ENCODE assay signal across 14 cellular contexts in genomic region chr16:22186517-22186916, GRCh38. TPM values are rescaled to one million over a fixed set of nuclear protein-coding genes. Genes with fewer than 3 reads are reported as not detected.
A peak's percentile ranks its signal among the peaks of the same experiment; 100 is the strongest.
DNase-seq lines count a peak whose midpoint lies in the region; ATAC-seq and TF ChIP-seq lines count a peak whose summit lies in the region.
"Had no signal": no experiment of that assay in that cellular context is flagged by ENCODE, and none has a peak within 500 bp of the region (broad histone marks: within the 10 kb centered on the region; RNA-seq: fewer than 3 reads in every experiment).

No MANE protein-coding gene starts in this region.

- CTCF ChIA-PET in Panc1 (lab: Charles Lee), result interaction anchor here (0.6 to 1.2 kb wide), 2 partner anchors 178 to 185 kb away, joined by 3 read pairs; no protein-coding TSS in a partner anchor

- in situ Hi-C loops in Panc1 (cut with HindIII; ENCODE audit: low pct_unique_long_range_greater_than_20kb, low sequenced_read_pairs), result loop anchor here (25.0 kb wide), 1 partner anchor 99 kb away; the partner anchor contains the start of gene VWA3A
- in situ Hi-C loops in GM13976 (cut with MboI; ENCODE audit: low sequenced_read_pairs, unreplicated experiment), result loop anchor here (10.0 to 25.0 kb wide), 2 partner anchors 82 to 374 kb away; no protein-coding TSS in a partner anchor

- DNase-seq in AG09309 (ENCODE audit: low read depth) (no peak), GM12865 (ENCODE audit: low read depth) (no peak), Panc1 (ENCODE audit: low read depth, low spot score) (no peak), foreskin fibroblast (no peak), GM13976 (ENCODE audit: low spot score) (no peak), heart right ventricle (no peak)
- DNase-seq in effector memory CD4-positive, alpha-beta T cell, result no peak
- DNase-seq: SHP77, spleen had no signal

- no TSS peak for BruUV-seq in Panc1 (replicated peaks; lab: Mats Ljungman, UMichigan)

- TF ChIP-seq CTCF in AG09309 (IDR thresholded peaks at IDR 0.05; ENCODE audit: control insufficient read depth, insufficient read depth, low read depth, low read length, missing control alignments), result peak; percentile 15
- TF ChIP-seq CTCF in GM12865 (IDR thresholded peaks at IDR 0.05; ENCODE audit: insufficient read depth, low read depth, low read length, missing control alignments), result peak; percentile 19
- peak; percentile 73 for TF ChIP-seq CTCF in Panc1 (IDR thresholded peaks at IDR 0.05)
- peak; percentile 8 for TF ChIP-seq CTCF in foreskin fibroblast (IDR thresholded peaks at IDR 0.05; ENCODE audit: low read depth, low read length)
- no peak for TF ChIP-seq CTCF in GM13976 (IDR thresholded peaks at IDR 0.05; ENCODE audit: borderline replicate concordance, control extremely low read depth, extremely low read depth, insufficient read depth, missing control alignments)
- TF ChIP-seq CTCF in heart right ventricle (IDR thresholded peaks at IDR 0.05), result no peak

- ATAC-seq in Panc1 (no peak), heart right ventricle (no peak), GM19328 (IDR thresholded peaks at IDR 0.05; ENCODE audit: unreplicated experiment) (no peak)
- ATAC-seq: activated CD4-positive, CD25-positive, alpha-beta regulatory T cell treated with anti-CD3 and anti-CD28 coated beads, Interleukin-2, amount 50 U/mL, for 24 hours; natural killer cell treated with Interleukin-12 subunit alpha and Interleukin-12 subunit beta and Interleukin-15 and Interleukin-18, amount 100 ng/mL, for 72 hours had no signal

- 79 to 82% methylated on average over 3 of the region's 3 CpGs for WGBS in heart right ventricle, 2 donors

- H3K27ac ChIP-seq in Panc1 (ENCODE audit: low read length), result no peak overlapping the region
- no peak overlapping the region for H3K27ac ChIP-seq in heart right ventricle
- no peak overlapping the region for H3K27ac ChIP-seq in effector memory CD4-positive, alpha-beta T cell (ENCODE audit: insufficient read depth, low read length, poor library complexity, severe bottlenecking)

- H3K9me3 ChIP-seq in Panc1 (ENCODE audit: control insufficient read depth, insufficient read depth, low read depth, low read length) (no peaks in the 10 kb centered on the region), heart right ventricle (no peaks in the 10 kb centered on the region)
- no peaks in the 10 kb centered on the region for H3K9me3 ChIP-seq in effector memory CD4-positive, alpha-beta T cell (ENCODE audit: control insufficient read depth, low read length)
- H3K9me3 ChIP-seq: spleen had no signal

- POLR2A ChIA-PET in Panc1 (lab: Charles Lee), result interaction anchor here (0.6 kb wide), 1 partner anchor 234 kb away, joined by 3 read pairs; no protein-coding TSS in a partner anchor

- H3K36me3 ChIP-seq in Panc1 (ENCODE audit: control insufficient read depth, insufficient read depth, low read length) (no peaks in the 10 kb centered on the region), heart right ventricle (no peaks in the 10 kb centered on the region)
- no peaks in the 10 kb centered on the region for H3K36me3 ChIP-seq in effector memory CD4-positive, alpha-beta T cell (ENCODE audit: control insufficient read depth, insufficient read depth, low read length)
- H3K36me3 ChIP-seq: spleen had no signal

- intact Hi-C loops in Panc1 (cut with micrococcal nuclease; ENCODE audit: unreplicated experiment) (loop anchor here (5.0 kb wide), 1 partner anchor 89 kb away; no protein-coding TSS in a partner anchor), heart right ventricle (cut with DNase I) (loop anchor here in 9 of 10 donors (5.0 to 10.0 kb wide), 9 partner anchors 84 to 1032 kb away; partner anchors contain the start of genes PDZD9 (in 3 of the 9), UQCRC2 (in 2 of the 9), VWA3A (in 2 of the 9) and DNAH3 (in 1 of the 9))

- 0 out of 2 replicates have a peak, but pooled peaks cover 2% of the 10 kb centered on the region for H3K27me3 ChIP-seq in Panc1 (ENCODE audit: control insufficient read depth, insufficient read depth, low read length)
- no peaks in the 10 kb centered on the region for H3K27me3 ChIP-seq in heart right ventricle
- no peaks in the 10 kb centered on the region for H3K27me3 ChIP-seq in effector memory CD4-positive, alpha-beta T cell (replicated peaks; ENCODE audit: control insufficient read depth, insufficient read depth, low read length, poor library complexity, severe bottlenecking)
- H3K27me3 ChIP-seq: spleen had no signal

- H3K4me3 ChIP-seq in AG09309 (ENCODE audit: control insufficient read depth, low read depth, low read length) (no peak overlapping the region), GM12865 (ENCODE audit: low read depth, low read length) (no peak overlapping the region), Panc1 (ENCODE audit: low read depth in 2 of 2, low read length in 2 of 2) (no peak overlapping the region), foreskin fibroblast (ENCODE audit: low read depth in 1 of 2, low read length in 2 of 2) (no peak overlapping the region), heart right ventricle (no peak overlapping the region)
- no peak overlapping the region for H3K4me3 ChIP-seq in effector memory CD4-positive, alpha-beta T cell (ENCODE audit: insufficient read depth, low read depth, low read length, poor library complexity, severe bottlenecking)
- H3K4me3 ChIP-seq: spleen had no signal

- H3K4me1 ChIP-seq in Panc1 (ENCODE audit: control insufficient read depth, insufficient read depth, low read length), result peaks cover 13% of the 10 kb centered on the region
- peaks cover 6 to 23% (median 20%) of the 10 kb centered on the region in 9 donors for H3K4me1 ChIP-seq in heart right ventricle
- peaks cover 29% of the 10 kb centered on the region for H3K4me1 ChIP-seq in effector memory CD4-positive, alpha-beta T cell (ENCODE audit: control insufficient read depth, insufficient read depth, low read length, poor library complexity, severe bottlenecking)

RNA-seq across cellular contexts. Expression of gene EEF2K, which starts 19.6 kb away (rescaled TPM):
- total RNA-seq in Panc1 (2021; ENCODE audit: unreplicated experiment), result 15.0 TPM
- polyA plus RNA-seq in Panc1 (2012; ENCODE audit: insufficient read length), result 9.8 TPM
- 10 to 100 TPM; 17.2 to 38.9 (median 23.2) TPM for total RNA-seq in heart right ventricle
- 10 to 100 TPM in 1 of 2 donors, 1 to 10 TPM in 1; 5.1 to 10.3 TPM for polyA plus RNA-seq in heart right ventricle

RNA-seq across cellular contexts. Expression of gene SDR42E2, which starts 24.2 kb away (rescaled TPM):
- 0.05 TPM for total RNA-seq in Panc1 (2021; ENCODE audit: unreplicated experiment)
- not detected for polyA plus RNA-seq in Panc1 (2012; ENCODE audit: insufficient read length)
- total RNA-seq in heart right ventricle, result under 1 TPM in 1 of 10 donors, not detected in 9; 0.09 TPM
- polyA plus RNA-seq in heart right ventricle, result under 1 TPM in 1 of 2 donors, not detected in 1; 0.15 TPM
- total RNA-seq: MCF 10A, NCI-H460 had no signal

Comparison
In these comparisons a context has a peak if more than half of its experiments do, and no peak if none do; other contexts are left out.
1. CTCF ChIP-seq: peak in AG09309 (single experiment), GM12865 (single experiment), Panc1 (single experiment) and foreskin fibroblast (single experiment); none in GM13976 (single experiment) and heart right ventricle (0 of 9).